ENCODE assay signal across 8 cellular contexts in the genomic region with DNA sequence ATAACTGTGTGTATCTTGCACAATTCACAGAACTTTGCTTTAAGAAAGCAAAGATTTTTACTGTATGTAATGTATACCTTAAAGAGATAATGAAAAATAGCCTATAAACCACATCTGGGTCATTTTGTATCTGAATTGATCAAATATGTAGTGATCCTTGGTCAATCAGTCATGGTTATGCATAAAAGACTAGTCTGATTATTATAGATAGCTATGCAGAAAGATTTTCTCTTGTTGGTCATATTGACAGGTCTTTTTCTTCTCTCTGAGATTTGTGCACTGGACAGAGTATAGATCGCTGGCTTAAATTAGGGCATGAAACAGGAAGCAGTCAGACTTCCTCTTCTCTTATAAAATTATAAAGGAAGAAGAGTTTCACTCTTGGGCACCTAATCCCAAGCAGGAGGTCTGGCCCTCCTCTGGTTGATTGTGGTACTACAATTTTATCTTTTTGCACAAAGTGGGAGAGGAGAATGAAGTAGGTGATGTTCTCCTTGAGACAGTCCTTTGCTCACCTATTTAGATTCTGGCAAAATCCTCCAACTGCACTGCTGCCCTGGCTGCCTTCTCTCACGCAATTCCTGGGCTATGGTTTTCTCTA.
DNase-seq lines count a peak whose midpoint lies in the region; ATAC-seq and TF ChIP-seq lines count a peak whose summit lies in the region.

No MANE protein-coding gene starts in this region.

- DNase-seq in AG08395 (ENCODE audit: low spot score) (peak; percentile 38), NAMALWA (ENCODE audit: low spot score) (peak; percentile 73), astrocyte of the spinal cord (ENCODE audit: low read depth, low spot score) (peak; percentile 51), iris pigment epithelial cell (ENCODE audit: low read depth) (peak; percentile 38), uterus (no peak), NCI-H1048 (lab: John Stamatoyannopoulos, UW) (no peak)

- H3K9me3 ChIP-seq in uterus: no peaks in the 10 kb centered on the region

- H3K27me3 ChIP-seq in uterus: no peaks in the 10 kb centered on the region

- in situ Hi-C loops in astrocyte of the spinal cord (cut with HindIII; ENCODE audit: low sequenced_read_pairs): no loop called here

- H3K4me1 ChIP-seq in uterus: no peaks in the 10 kb centered on the region

- peak; percentile 61 for TF ChIP-seq CTCF in astrocyte of the spinal cord (IDR thresholded peaks at IDR 0.05; ENCODE audit: low read depth, low read length)
- TF ChIP-seq CTCF in uterus (IDR thresholded peaks at IDR 0.05): peak in 3 of 4 experiments; percentile 29 to 39 (median 29)

- TF ChIP-seq POLR2A in uterus (IDR thresholded peaks at IDR 0.05): no peak

- no peak overlapping the region for H3K27ac ChIP-seq in uterus

- no peaks in the 10 kb centered on the region for H3K36me3 ChIP-seq in uterus

- H3K4me3 ChIP-seq in astrocyte of the spinal cord (ENCODE audit: low read depth, low read length) (no peak overlapping the region), uterus (no peak overlapping the region)

- ATAC-seq in GM18498 (IDR thresholded peaks at IDR 0.05; ENCODE audit: unreplicated experiment): peak; percentile 84
- ATAC-seq in HG02763 (IDR thresholded peaks at IDR 0.05; ENCODE audit: unreplicated experiment): peak; percentile 91

- intact Hi-C loops in uterus (cut with DNase I; ENCODE audit: low total_unique reads): no loop called here

Comparison
In these comparisons a context has a peak if more than half of its experiments do, and no peak if none do; other contexts are left out.
1. DNase-seq: peak in AG08395 (single experiment), NAMALWA (single experiment), astrocyte of the spinal cord (single experiment) and iris pigment epithelial cell (single experiment); none in uterus (0 of 2) and NCI-H1048 (single experiment).